In the genomic region with DNA sequence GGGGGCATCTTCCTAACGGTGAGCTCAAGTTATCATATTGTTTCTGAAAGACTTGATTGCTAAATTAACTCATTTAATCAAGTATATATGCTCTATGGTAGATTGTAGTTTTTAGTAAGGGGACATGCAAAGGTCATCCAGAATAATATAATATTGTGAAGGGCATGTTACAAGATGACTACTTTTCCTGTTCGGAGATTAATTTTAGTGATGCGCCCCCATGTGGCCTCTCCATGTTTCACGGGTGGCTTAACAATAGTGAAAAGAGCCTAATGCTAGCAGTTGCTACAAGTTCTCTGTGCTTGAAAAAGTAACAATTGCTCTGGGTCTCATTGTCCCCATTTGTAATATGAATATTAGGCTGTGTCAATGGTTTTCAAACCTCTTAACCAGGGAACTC, we compare ENCODE assay signal across 8 cellular contexts. TPM values are rescaled to one million over a fixed set of nuclear protein-coding genes. Genes with fewer than 3 reads are reported as not detected.
DNase-seq lines count a peak whose midpoint lies in the region; ATAC-seq and TF ChIP-seq lines count a peak whose summit lies in the region.

No MANE protein-coding gene starts in this region.

- DNase-seq in A172 (ENCODE audit: low spot score) (peak; percentile 36), NCI-H2081 treated with DMSO at 0.1 percent for 48 hours (lab: John Stamatoyannopoulos, UW) (peak; percentile 5), activated T-cell treated with anti-CD3 and anti-CD28 coated beads for 4 hours (peak; percentile 18), foreskin keratinocyte (no peak)
- DNase-seq in stimulated activated CD4-positive, alpha-beta T cell treated with anti-CD3 and anti-CD28 coated beads, Interleukin-15, amount 100 ng/mL, for 48 hours (ENCODE audit: low read depth in 2 of 2), result peak; percentile 4 to 25

- ATAC-seq in foreskin keratinocyte (no peak), GM21737 (IDR thresholded peaks at IDR 0.05; ENCODE audit: unreplicated experiment) (no peak), GM21528 (IDR thresholded peaks at IDR 0.05; ENCODE audit: low FRiP score, unreplicated experiment) (no peak)

- no peak overlapping the region for H3K27ac ChIP-seq in foreskin keratinocyte

- H3K4me1 ChIP-seq in foreskin keratinocyte, result no peaks in the 10 kb centered on the region

- TF ChIP-seq CTCF in GM12874 (IDR thresholded peaks at IDR 0.05; ENCODE audit: insufficient read depth, low read depth, low read length), result peak; percentile 42; the same call in 1 of the 2 replicates
- peak; percentile 59 for TF ChIP-seq CTCF in foreskin keratinocyte (conservative IDR thresholded peaks at IDR 0.05)

- H3K27me3 ChIP-seq in foreskin keratinocyte, result no peaks in the 10 kb centered on the region

RNA-seq across cellular contexts. Expression of a gene that starts 12.2 kb away (rescaled TPM):
- not detected in 2 replicates for total RNA-seq in A172 (2014; rRNA removed; shearing (Covaris generic))
- total RNA-seq in foreskin keratinocyte, result not detected in 2 replicates
- polyA plus RNA-seq in foreskin keratinocyte, result not detected in 2 replicates

Comparison
In these comparisons a context has a peak if more than half of its experiments do, and no peak if none do; other contexts are left out.
1. DNase-seq: peak in A172 (single experiment), NCI-H2081 treated with DMSO at 0.1 percent for 48 hours (single experiment), activated T-cell treated with anti-CD3 and anti-CD28 coated beads for 4 hours (single experiment) and stimulated activated CD4-positive, alpha-beta T cell treated with anti-CD3 and anti-CD28 coated beads, Interleukin-15, amount 100 ng/mL, for 48 hours (2 of 2); none in foreskin keratinocyte (0 of 2).